Comparison of ENCODE assay signal across 25 cellular contexts in the genomic region with DNA sequence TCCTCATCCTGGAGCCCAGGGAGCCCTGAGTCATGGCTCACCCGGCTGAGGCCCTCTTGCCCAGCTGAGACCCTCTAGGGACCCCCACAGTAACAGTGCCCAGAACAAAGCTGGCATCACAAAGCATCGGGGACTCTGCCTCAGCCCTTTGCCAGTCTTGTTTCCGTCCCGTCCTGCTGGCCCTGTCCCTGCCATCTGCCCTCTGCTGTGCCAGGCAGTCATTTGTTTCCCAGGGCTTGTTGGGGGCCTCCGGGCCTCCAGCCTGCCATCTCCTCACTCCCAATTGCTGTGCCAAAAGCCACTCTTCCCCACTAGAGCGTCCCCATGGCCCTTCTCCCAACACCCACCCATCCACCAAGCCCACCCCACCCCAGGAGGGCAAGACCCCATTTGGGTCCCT.
DNase-seq lines count a peak whose midpoint lies in the region; ATAC-seq lines count a peak whose summit lies in the region.
"Had no signal": no experiment of that assay in that cellular context is flagged by ENCODE, and none has a peak within 500 bp of the region (broad histone marks: within the 10 kb centered on the region; RNA-seq: fewer than 3 reads in every experiment).

No MANE protein-coding gene starts in this region.

- H3K4me3 ChIP-seq in trophoblast cell (ENCODE audit: low read depth, low read length) = no peak overlapping the region
- H3K4me3 ChIP-seq: BLaER1, GM23338, HAP-1 had no signal

- no peaks in the 10 kb centered on the region for H3K79me1 ChIP-seq in trophoblast cell (ENCODE audit: low read length)

- H3K9ac ChIP-seq in trophoblast cell (ENCODE audit: low read length) = no peak overlapping the region
- H3K9ac ChIP-seq: BLaER1, KMS-11 had no signal

- DNase-seq in activated naive CD8-positive, alpha-beta T cell treated with anti-CD3 and anti-CD28 coated beads, Interleukin-2, amount 10 ng/mL, durations not matched to agents 7 days and 5 days = no peak
- DNase-seq in activated naive CD8-positive, alpha-beta T cell treated with anti-CD3 and anti-CD28 coated beads, Interleukin-2, amount 50 U/mL, for 24 hours = no peak
- peak; percentile 80 for DNase-seq in cerebellum (ENCODE audit: low spot score)
- no peak for DNase-seq in trophoblast cell
- DNase-seq in activated CD4-positive, alpha-beta T cell treated with anti-CD3 and anti-CD28 coated beads, Interleukin-2, amount 50 U/mL, for 1 hour = no peak
- no peak for DNase-seq in NCI-H1092 (lab: John Stamatoyannopoulos, UW)
- DNase-seq in central memory CD4-positive, alpha-beta T cell = no peak
- DNase-seq: CD4-positive, CD25-positive, alpha-beta regulatory T cell; DMS153; DND-41; HFFc6; IMR-90; NCI-H1048; NCI-H1417 treated with DMSO at 0.1 percent for 48 hours; NCI-H1694 treated with DMSO at 0.1 percent for 48 hours; NCI-H2081; NCI-H2227 treated with DMSO at 0.1 percent for 48 hours; NCI-H510A; NCI-H69; RPMI8226; SHP77 had no signal

- no peak overlapping the region for H2BK5ac ChIP-seq in trophoblast cell (ENCODE audit: low read depth, low read length, poor library complexity)

- H3K27ac Mint-ChIP-seq in activated naive CD8-positive, alpha-beta T cell treated with anti-CD3 and anti-CD28 coated beads, Interleukin-2, amount 10 ng/mL, durations not matched to agents 7 days and 5 days = peak overlapping the region; percentile 16
- H3K27ac Mint-ChIP-seq in activated naive CD8-positive, alpha-beta T cell treated with anti-CD3 and anti-CD28 coated beads, Interleukin-2, amount 50 U/mL, for 24 hours = no peak overlapping the region
- H3K27ac Mint-ChIP-seq: GM23338, HFFc6 had no signal

- H4K12ac ChIP-seq in trophoblast cell (ENCODE audit: low read depth, low read length) = no peak overlapping the region

- no peak overlapping the region for H4K8ac ChIP-seq in trophoblast cell (ENCODE audit: low read depth, low read length)

- H4K91ac ChIP-seq in trophoblast cell (ENCODE audit: low read depth, low read length) = peak overlapping the region; percentile 29

- no peak overlapping the region for H3K23ac ChIP-seq in trophoblast cell (ENCODE audit: low read length)

- no peak overlapping the region for H3K4me3 Mint-ChIP-seq in activated naive CD8-positive, alpha-beta T cell treated with anti-CD3 and anti-CD28 coated beads, Interleukin-2, amount 10 ng/mL, durations not matched to agents 7 days and 5 days
- H3K4me3 Mint-ChIP-seq in activated naive CD8-positive, alpha-beta T cell treated with anti-CD3 and anti-CD28 coated beads, Interleukin-2, amount 50 U/mL, for 24 hours = no peak overlapping the region
- H3K4me3 Mint-ChIP-seq: CD4-positive, CD25-positive, alpha-beta regulatory T cell; GM23338; HFFc6 had no signal

- peaks cover 6% of the 10 kb centered on the region for H3K4me1 Mint-ChIP-seq in activated naive CD8-positive, alpha-beta T cell treated with anti-CD3 and anti-CD28 coated beads, Interleukin-2, amount 10 ng/mL, durations not matched to agents 7 days and 5 days
- H3K4me1 Mint-ChIP-seq in activated naive CD8-positive, alpha-beta T cell treated with anti-CD3 and anti-CD28 coated beads, Interleukin-2, amount 50 U/mL, for 24 hours = no peaks in the 10 kb centered on the region
- H3K4me1 Mint-ChIP-seq: CD4-positive, CD25-positive, alpha-beta regulatory T cell; GM23338 had no signal

- no peak overlapping the region for H2BK12ac ChIP-seq in trophoblast cell (ENCODE audit: low read length)

- no CpG with 5 or more reads among the region's 6 CpGs for WGBS in trophoblast cell (ENCODE audit: extremely low coverage, insufficient coverage, insufficient read length)

- H3K9me3 ChIP-seq in trophoblast cell (ENCODE audit: insufficient read depth, low read depth, low read length) = peaks cover 2% of the 10 kb centered on the region
- H3K9me3 ChIP-seq: BLaER1, HAP-1 had no signal

- H3K4ac ChIP-seq in trophoblast cell (ENCODE audit: low read depth, low read length) = no peak overlapping the region

- no peak overlapping the region for H3K18ac ChIP-seq in trophoblast cell (ENCODE audit: low read length)

- ATAC-seq in activated naive CD8-positive, alpha-beta T cell treated with anti-CD3 and anti-CD28 coated beads, Interleukin-2, amount 10 ng/mL, durations not matched to agents 7 days and 5 days (ENCODE audit: low read depth) = no peak
- ATAC-seq in activated naive CD8-positive, alpha-beta T cell treated with anti-CD3 and anti-CD28 coated beads, Interleukin-2, amount 50 U/mL, for 24 hours = no peak
- ATAC-seq: GM23338 had no signal

- H3K4me1 ChIP-seq in trophoblast cell (ENCODE audit: control insufficient read depth in 1 of 2, insufficient read depth in 2 of 2, low read length in 2 of 2) = peaks cover 0 to 2% of the 10 kb centered on the region in 2 experiments
- H3K4me1 ChIP-seq: HAP-1 had no signal

- no peaks in the 10 kb centered on the region for H3K79me2 ChIP-seq in trophoblast cell (ENCODE audit: control insufficient read depth, insufficient read depth, low read length, poor library complexity)

- no peaks in the 10 kb centered on the region for H3K27me3 Mint-ChIP-seq in activated naive CD8-positive, alpha-beta T cell treated with anti-CD3 and anti-CD28 coated beads, Interleukin-2, amount 10 ng/mL, durations not matched to agents 7 days and 5 days
- H3K27me3 Mint-ChIP-seq in activated naive CD8-positive, alpha-beta T cell treated with anti-CD3 and anti-CD28 coated beads, Interleukin-2, amount 50 U/mL, for 24 hours = no peaks in the 10 kb centered on the region
- H3K27me3 Mint-ChIP-seq: CD4-positive, CD25-positive, alpha-beta regulatory T cell had no signal

- no peak overlapping the region for H2AFZ ChIP-seq in trophoblast cell (ENCODE audit: insufficient read depth, low read length, poor library complexity)
- H2AFZ ChIP-seq: GM23338 had no signal

- H3K36me3 Mint-ChIP-seq in activated naive CD8-positive, alpha-beta T cell treated with anti-CD3 and anti-CD28 coated beads, Interleukin-2, amount 10 ng/mL, durations not matched to agents 7 days and 5 days = peaks cover 2% of the 10 kb centered on the region
- H3K36me3 Mint-ChIP-seq in activated naive CD8-positive, alpha-beta T cell treated with anti-CD3 and anti-CD28 coated beads, Interleukin-2, amount 50 U/mL, for 24 hours (ENCODE audit: low read depth) = peaks cover 33% of the 10 kb centered on the region

- no peak overlapping the region for H2AK5ac ChIP-seq in trophoblast cell (ENCODE audit: low read length)

- POLR2A ChIA-PET in activated naive CD8-positive, alpha-beta T cell treated with anti-CD3 and anti-CD28 coated beads, Interleukin-2, amount 10 ng/mL, durations not matched to agents 7 days and 5 days (lab: Charles Lee) = no interaction called here

- H3K27me3 ChIP-seq in trophoblast cell (ENCODE audit: insufficient read depth, low read length) = no peaks in the 10 kb centered on the region
- H3K27me3 ChIP-seq: BLaER1 had no signal

- no peak overlapping the region for H3K4me2 ChIP-seq in trophoblast cell (ENCODE audit: low read length)
- H3K4me2 ChIP-seq: BLaER1, GM23338, KMS-11 had no signal

- H3K9me3 Mint-ChIP-seq in activated naive CD8-positive, alpha-beta T cell treated with anti-CD3 and anti-CD28 coated beads, Interleukin-2, amount 10 ng/mL, durations not matched to agents 7 days and 5 days = no peaks in the 10 kb centered on the region
- no peaks in the 10 kb centered on the region for H3K9me3 Mint-ChIP-seq in activated naive CD8-positive, alpha-beta T cell treated with anti-CD3 and anti-CD28 coated beads, Interleukin-2, amount 50 U/mL, for 24 hours
- H3K9me3 Mint-ChIP-seq: CD4-positive, CD25-positive, alpha-beta regulatory T cell; GM23338; HFFc6 had no signal

- H3K36me3 ChIP-seq in trophoblast cell (ENCODE audit: control insufficient read depth in 1 of 2, insufficient read depth in 2 of 2, low read length in 2 of 2) = peaks cover 91 to 92% of the 10 kb centered on the region in 2 experiments

- no peak overlapping the region for H2BK120ac ChIP-seq in trophoblast cell (ENCODE audit: insufficient read depth, low read length, poor library complexity)

- H3K14ac ChIP-seq in trophoblast cell (ENCODE audit: low read length) = no peak overlapping the region

- no peak overlapping the region for H3K27ac ChIP-seq in trophoblast cell (ENCODE audit: low read depth, low read length)
- H3K27ac ChIP-seq: KMS-11 had no signal
